ENCODE assay signal across 8 cellular contexts in the genomic region with DNA sequence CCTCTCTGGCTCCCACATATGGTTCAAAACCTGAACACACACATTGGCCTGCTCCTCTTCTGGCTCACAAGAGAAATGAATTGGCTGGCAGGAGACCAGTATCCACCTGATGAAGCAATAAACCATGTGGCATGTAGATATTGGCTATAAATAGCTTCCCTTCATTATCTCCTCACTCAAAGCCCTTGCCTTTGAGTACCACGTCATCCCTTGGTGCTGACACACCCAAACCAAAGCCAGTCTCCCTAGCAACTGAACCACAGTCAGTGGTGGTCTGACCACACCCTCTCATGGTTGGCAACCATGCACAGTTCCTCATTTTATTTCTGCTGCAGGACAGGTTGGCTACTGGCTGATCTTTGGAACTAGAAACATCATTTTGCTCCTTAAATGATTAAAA.
DNase-seq lines count a peak whose midpoint lies in the region; ATAC-seq and TF ChIP-seq lines count a peak whose summit lies in the region.

No MANE protein-coding gene starts in this region.

- no peak for TF ChIP-seq POLR2A in NB4 (IDR thresholded peaks at IDR 0.05; ENCODE audit: extremely low read depth, insufficient read length)

- no peaks in the 10 kb centered on the region for H3K79me2 ChIP-seq in GM23248 (ENCODE audit: insufficient read depth)

- in situ Hi-C loops in GM23248 (cut with MboI) = no loop called here

- H3K36me3 ChIP-seq in GM23248 (ENCODE audit: low read depth) = no peaks in the 10 kb centered on the region

- H3K9ac ChIP-seq in GM23248 = no peak overlapping the region

- no peaks in the 10 kb centered on the region for H4K20me1 ChIP-seq in GM23248 (ENCODE audit: insufficient read depth)

- no peaks in the 10 kb centered on the region for H3K27me3 ChIP-seq in GM23248 (replicated peaks; ENCODE audit: insufficient read depth)

- WGBS in GM23248 (ENCODE audit: low coverage in 1 of 2, low lambda C conversion rate in 2 of 2, missing lambda C conversion rate in 2 of 2), 2 experiments = 0 to 4% methylated on average over 1 of the region's 1 CpG

- H3F3A ChIP-seq in GM23248 (ENCODE audit: insufficient read depth) = no peaks in the 10 kb centered on the region

- no peaks in the 10 kb centered on the region for H3K9me3 ChIP-seq in GM23248 (ENCODE audit: low read depth)

- H3K4me1 ChIP-seq in GM23248 (ENCODE audit: insufficient read depth) = no peaks in the 10 kb centered on the region

- DNase-seq in GM23248 = peak; percentile 13
- peak; percentile 95 for DNase-seq in NB4 (ENCODE audit: low read depth)
- peak; percentile 7 for DNase-seq in choroid plexus epithelial cell (ENCODE audit: low read depth)
- no peak for DNase-seq in activated effector memory CD4-positive, alpha-beta T cell treated with Interleukin-2 at 50 U/mL for 16 hours
- no peak for DNase-seq in midbrain (lab: John Stamatoyannopoulos, UW)
- DNase-seq in hepatic stellate cell (ENCODE audit: low spot score) = no peak
- no peak for DNase-seq in DMS79 (lab: John Stamatoyannopoulos, UW)

- H3K4me3 ChIP-seq in GM23248 (no peak overlapping the region), NB4 (ENCODE audit: low read depth, low read length) (no peak overlapping the region), choroid plexus epithelial cell (ENCODE audit: low read depth, low read length) (no peak overlapping the region)

- no peak overlapping the region for H3K27ac ChIP-seq in GM23248

- H3K9me2 ChIP-seq in GM23248 (ENCODE audit: insufficient read depth) = no peaks in the 10 kb centered on the region

- peak; percentile 91 for ATAC-seq in GM18520 (IDR thresholded peaks at IDR 0.05; ENCODE audit: unreplicated experiment)

- no peak overlapping the region for H3K4me2 ChIP-seq in GM23248 (ENCODE audit: unreplicated experiment)

- no peak overlapping the region for H2AFZ ChIP-seq in GM23248

- TF ChIP-seq CTCF in NB4 (IDR thresholded peaks at IDR 0.05; ENCODE audit: low read depth, low read length) = no peak
- TF ChIP-seq CTCF in choroid plexus epithelial cell (conservative IDR thresholded peaks at IDR 0.05; ENCODE audit: low read depth, low read length) = no peak

Comparison
In these comparisons a context has a peak if more than half of its experiments do, and no peak if none do; other contexts are left out.
1. DNase-seq: peak in GM23248 (single experiment), NB4 (single experiment) and choroid plexus epithelial cell (single experiment); none in activated effector memory CD4-positive, alpha-beta T cell treated with Interleukin-2 at 50 U/mL for 16 hours (single experiment), midbrain (single experiment), hepatic stellate cell (single experiment) and DMS79 (single experiment).